ENCODE assay signal across 8 cellular contexts in the genomic region with DNA sequence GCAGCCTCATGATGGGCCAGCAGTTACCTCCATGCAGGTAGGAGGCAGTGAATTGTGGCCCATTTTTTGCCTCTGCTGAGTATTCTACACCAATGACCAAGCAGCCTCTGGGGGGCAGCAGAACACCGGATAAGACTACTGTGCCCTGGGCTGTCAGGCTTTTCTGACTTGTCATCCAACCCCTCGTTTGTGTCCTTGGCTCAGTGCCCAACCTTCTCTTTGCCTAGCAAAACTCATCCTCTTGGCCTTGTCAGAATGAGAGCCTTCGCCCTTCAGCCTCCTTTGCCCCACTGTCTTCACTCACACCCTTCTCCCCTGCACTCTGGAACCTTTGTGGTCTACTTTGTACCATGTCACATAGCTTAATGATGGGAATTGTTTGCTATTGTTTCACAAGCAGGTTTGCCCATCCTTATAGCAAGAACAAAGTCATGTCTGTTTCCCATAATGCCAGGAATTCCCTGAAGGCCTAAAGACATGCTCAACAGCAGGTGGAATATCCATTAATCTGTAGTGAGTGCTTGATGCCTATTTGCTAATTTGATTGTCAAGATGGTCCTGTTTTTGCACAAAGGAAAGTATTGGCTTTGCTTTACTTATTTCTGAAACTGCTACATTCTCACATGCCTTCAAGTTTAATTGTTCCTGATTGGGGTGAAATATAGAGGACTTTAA.
DNase-seq lines count a peak whose midpoint lies in the region; ATAC-seq and TF ChIP-seq lines count a peak whose summit lies in the region.

No MANE protein-coding gene starts in this region.

- H3K27ac ChIP-seq in adrenal gland (no peak overlapping the region), left ventricle myocardium inferior (replicated peaks) (no peak overlapping the region)

- H3K4me3 ChIP-seq in adrenal gland, result no peak overlapping the region
- no peak overlapping the region for H3K4me3 ChIP-seq in left ventricle myocardium inferior
- H3K4me3 ChIP-seq in retinal pigment epithelial cell (ENCODE audit: low read length), result no peak overlapping the region

- WGBS in adrenal gland, 4 donors, result 11 to 18% (median 16%) methylated on average over 3 of the region's 3 CpGs

- H3K4me1 ChIP-seq in adrenal gland (replicated peaks in 1 of 2) (no peaks in the 10 kb centered on the region), left ventricle myocardium inferior (no peaks in the 10 kb centered on the region)

- no peaks in the 10 kb centered on the region for H3K9me3 ChIP-seq in adrenal gland (replicated peaks in 1 of 3)
- H3K9me3 ChIP-seq in left ventricle myocardium inferior (replicated peaks), result peaks cover 5% of the 10 kb centered on the region

- ATAC-seq in HG02759 (IDR thresholded peaks at IDR 0.05; ENCODE audit: unreplicated experiment), result peak; percentile 87
- no peak for ATAC-seq in GM18520 (IDR thresholded peaks at IDR 0.05; ENCODE audit: unreplicated experiment)

- peak; percentile 75 for TF ChIP-seq CTCF in GM12872 (IDR thresholded peaks at IDR 0.05; ENCODE audit: insufficient read depth, low read depth, low read length)
- peak; percentile 25 to 73 (median 64) for TF ChIP-seq CTCF in adrenal gland (IDR thresholded peaks at IDR 0.05)
- peak; percentile 70 for TF ChIP-seq CTCF in left ventricle myocardium inferior (IDR thresholded peaks at IDR 0.05; ENCODE audit: borderline replicate concordance)
- peak; percentile 85 for TF ChIP-seq CTCF in retinal pigment epithelial cell (conservative IDR thresholded peaks at IDR 0.05; ENCODE audit: low read depth, low read length)

- DNase-seq in NCI-H1436 treated with DMSO at 0.1 percent for 48 hours (lab: John Stamatoyannopoulos, UW), result peak; percentile 88
- DNase-seq in T follicular helper cell (ENCODE audit: low read depth), result peak; percentile 40
- DNase-seq in adrenal gland, result peak; percentile 70 to 95 (median 83)
- peak; percentile 72 for DNase-seq in left ventricle myocardium inferior
- DNase-seq in retinal pigment epithelial cell (ENCODE audit: low read depth), result no peak

- intact Hi-C loops in adrenal gland (cut with DNase I) (loop anchor here (5.0 to 10.0 kb wide), 3 partner anchors 370 to 553 kb away; a partner anchor contains a TSS), left ventricle myocardium inferior (cut with micrococcal nuclease) (no loop called here)

- H3K27me3 ChIP-seq in adrenal gland (no peaks in the 10 kb centered on the region), left ventricle myocardium inferior (ENCODE audit: low read depth) (no peaks in the 10 kb centered on the region)

- no peak for TF ChIP-seq POLR2A in adrenal gland (IDR thresholded peaks at IDR 0.05)

- no peaks in the 10 kb centered on the region for H3K36me3 ChIP-seq in adrenal gland (replicated peaks in 1 of 2)
- H3K36me3 ChIP-seq in left ventricle myocardium inferior, result peaks cover 3% of the 10 kb centered on the region
